In the genomic region with DNA sequence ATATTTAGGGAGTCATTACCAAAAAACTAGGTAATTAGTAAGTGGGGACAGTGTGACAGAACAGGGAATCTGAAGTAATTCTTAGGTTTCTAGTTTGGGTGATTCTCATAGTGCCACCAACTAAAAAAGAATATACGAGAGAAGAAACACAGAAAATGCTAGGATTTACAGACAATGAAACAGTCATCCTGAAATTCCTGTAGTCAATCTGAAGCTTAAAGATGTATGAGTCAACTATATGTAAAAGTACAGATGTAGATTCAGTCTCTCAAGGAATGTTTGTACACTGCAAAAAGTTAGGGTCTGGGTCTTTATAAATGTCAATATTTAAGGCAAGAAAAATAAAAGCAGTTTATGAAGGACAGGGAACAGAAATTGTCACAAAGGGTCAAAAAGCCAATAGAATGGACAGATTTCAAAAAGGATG, we compare ENCODE assay signal across 18 cellular contexts.
DNase-seq lines count a peak whose midpoint lies in the region; ATAC-seq and TF ChIP-seq lines count a peak whose summit lies in the region.
"Had no signal": no experiment of that assay in that cellular context is flagged by ENCODE, and none has a peak within 500 bp of the region (broad histone marks: within the 10 kb centered on the region; RNA-seq: fewer than 3 reads in every experiment).

No MANE protein-coding gene starts in this region.

- H3K9me2 ChIP-seq in GM23338 (ENCODE audit: insufficient read depth), result no peaks in the 10 kb centered on the region

- H3K27me3 Mint-ChIP-seq in GM23338 (ENCODE audit: insufficient read depth, low read depth, poor library complexity) (no peaks in the 10 kb centered on the region), neural crest cell (ENCODE audit: low read depth) (no peaks in the 10 kb centered on the region)

- H3K4me1 Mint-ChIP-seq in GM23338 (peaks cover 5% of the 10 kb centered on the region), neural crest cell (peaks cover 4% of the 10 kb centered on the region)

- H3K27ac Mint-ChIP-seq in GM23338 (no peak overlapping the region), neural crest cell (ENCODE audit: unreplicated experiment) (peak overlapping the region; percentile 32)

- H3K27ac ChIP-seq in GM23338 (ENCODE audit: low read depth) (peak overlapping the region; percentile 30; the same call in 1 of the 2 replicates), breast epithelium (no peak overlapping the region)
- H3K27ac ChIP-seq: BLaER1, cardiac muscle cell, foreskin keratinocyte, pancreas, testis had no signal

- DNase-seq in GM23338 (ENCODE audit: low spot score) (no peak), amniotic epithelial cell (ENCODE audit: low read depth) (peak; percentile 1), neural crest cell (ENCODE audit: low read depth, low spot score) (no peak), breast epithelium (ENCODE audit: low spot score in 2 of 2) (no peak), NCI-H2029 (lab: John Stamatoyannopoulos, UW) (no peak)
- DNase-seq: activated gamma-delta T cell treated with Interleukin-2 at 50 U/mL for 16 hours, foreskin keratinocyte, mesenchymal stem cell, MV-4-11, NCI-H2227 treated with DMSO at 0.1 percent for 48 hours, pancreas, SHP77, testis had no signal

- H4K20me1 ChIP-seq in GM23338 (replicated peaks; ENCODE audit: insufficient read depth), result no peaks in the 10 kb centered on the region
- H4K20me1 ChIP-seq: BLaER1 had no signal

- H3K4me3 ChIP-seq in GM23338, result no peak overlapping the region
- no peak overlapping the region for H3K4me3 ChIP-seq in breast epithelium
- H3K4me3 ChIP-seq: BLaER1, cardiac muscle cell, pancreas, testis had no signal

- H3K4me3 Mint-ChIP-seq in GM23338 (no peak overlapping the region), neural crest cell (no peak overlapping the region)
- H3K4me3 Mint-ChIP-seq: T-helper 2 cell treated with Interferon-gamma antibody and Interleukin-4, amounts not matched to agents 5 μg/mL and 100 μg/mL, for 36 hours had no signal

- no peak for TF ChIP-seq CTCF in GM23338 (conservative IDR thresholded peaks at IDR 0.05; ENCODE audit: low read depth in 2 of 2)
- no peak for TF ChIP-seq CTCF in neural crest cell (conservative IDR thresholded peaks at IDR 0.05)
- TF ChIP-seq CTCF in breast epithelium (IDR thresholded peaks at IDR 0.05), result no peak

- H3K4me1 ChIP-seq in GM23338 (ENCODE audit: insufficient read depth), result peaks cover 18% of the 10 kb centered on the region
- no peaks in the 10 kb centered on the region for H3K4me1 ChIP-seq in breast epithelium
- H3K4me1 ChIP-seq: BLaER1, pancreas, testis had no signal

- no peaks in the 10 kb centered on the region for H3K9me3 ChIP-seq in breast epithelium
- H3K9me3 ChIP-seq: BLaER1, pancreas, testis had no signal

- no peak overlapping the region for H2AFZ ChIP-seq in GM23338

- ATAC-seq in GM18867 (IDR thresholded peaks at IDR 0.05; ENCODE audit: unreplicated experiment) (peak; percentile 11), GM23338 (no peak), GM21447 (IDR thresholded peaks at IDR 0.05; ENCODE audit: unreplicated experiment) (no peak)
- ATAC-seq: foreskin keratinocyte, pancreas had no signal

- H3F3A ChIP-seq in GM23338 (replicated peaks; ENCODE audit: low read depth), result no peaks in the 10 kb centered on the region

- H3K9me3 Mint-ChIP-seq in GM23338 (no peaks in the 10 kb centered on the region), neural crest cell (peaks cover 11% of the 10 kb centered on the region)
- H3K9me3 Mint-ChIP-seq: T-helper 2 cell treated with Interferon-gamma antibody and Interleukin-4, amounts not matched to agents 5 μg/mL and 100 μg/mL, for 36 hours had no signal

- no peak for TF ChIP-seq POLR2A in breast epithelium (IDR thresholded peaks at IDR 0.05)

- intact Hi-C loops in breast epithelium (cut with DNase I; ENCODE audit: low total_unique reads), result no loop called here

- H3K36me3 Mint-ChIP-seq in GM23338 (ENCODE audit: low read depth) (peaks cover 29% of the 10 kb centered on the region), neural crest cell (ENCODE audit: low read depth) (peaks cover 32% of the 10 kb centered on the region)

- H3K36me3 ChIP-seq in GM23338 (ENCODE audit: insufficient read depth), result no peaks in the 10 kb centered on the region; the same call in 1 of the 2 replicates
- no peaks in the 10 kb centered on the region for H3K36me3 ChIP-seq in breast epithelium

- no peaks in the 10 kb centered on the region for H3K27me3 ChIP-seq in GM23338 (ENCODE audit: insufficient read depth)
- H3K27me3 ChIP-seq in breast epithelium, result no peaks in the 10 kb centered on the region
- H3K27me3 ChIP-seq: BLaER1, cardiac muscle cell, foreskin keratinocyte, pancreas, testis had no signal

- H3K79me2 ChIP-seq in GM23338 (replicated peaks; ENCODE audit: insufficient read depth), result no peaks in the 10 kb centered on the region

- H3K4me2 ChIP-seq in GM23338, result no peak overlapping the region
- H3K4me2 ChIP-seq: BLaER1 had no signal

TF ChIP-seq in GM23338, 12 proteins besides CTCF, POLR2A, EP300 and RAD21 (continues in another document):
- no peak for TF ChIP-seq ZNF114 (CRISPR knock-in tag; IDR thresholded peaks at IDR 0.05)
- TF ChIP-seq JUNB (IDR thresholded peaks at IDR 0.05; ENCODE audit: unreplicated experiment), result no peak
- TF ChIP-seq, protein P1, sequence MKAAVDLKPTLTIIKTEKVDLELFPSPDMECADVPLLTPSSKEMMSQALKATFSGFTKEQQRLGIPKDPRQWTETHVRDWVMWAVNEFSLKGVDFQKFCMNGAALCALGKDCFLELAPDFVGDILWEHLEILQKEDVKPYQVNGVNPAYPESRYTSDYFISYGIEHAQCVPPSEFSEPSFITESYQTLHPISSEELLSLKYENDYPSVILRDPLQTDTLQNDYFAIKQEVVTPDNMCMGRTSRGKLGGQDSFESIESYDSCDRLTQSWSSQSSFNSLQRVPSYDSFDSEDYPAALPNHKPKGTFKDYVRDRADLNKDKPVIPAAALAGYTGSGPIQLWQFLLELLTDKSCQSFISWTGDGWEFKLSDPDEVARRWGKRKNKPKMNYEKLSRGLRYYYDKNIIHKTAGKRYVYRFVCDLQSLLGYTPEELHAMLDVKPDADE (IDR thresholded peaks at IDR 0.05), result no peak
- no peak for TF ChIP-seq EZH2 (IDR thresholded peaks at IDR 0.05; ENCODE audit: low read depth, unreplicated experiment)
- no peak for TF ChIP-seq ZNF331 (CRISPR knock-in tag; IDR thresholded peaks at IDR 0.05; ENCODE audit: low read depth)
- TF ChIP-seq EZH2phosphoT487 (IDR thresholded peaks at IDR 0.05; ENCODE audit: unreplicated experiment), result no peak
- no peak for TF ChIP-seq STAT1 (IDR thresholded peaks at IDR 0.05; ENCODE audit: unreplicated experiment)
- no peak for TF ChIP-seq POLR2AphosphoS5 (IDR thresholded peaks at IDR 0.05; ENCODE audit: low read depth)
- TF ChIP-seq, protein P2, sequence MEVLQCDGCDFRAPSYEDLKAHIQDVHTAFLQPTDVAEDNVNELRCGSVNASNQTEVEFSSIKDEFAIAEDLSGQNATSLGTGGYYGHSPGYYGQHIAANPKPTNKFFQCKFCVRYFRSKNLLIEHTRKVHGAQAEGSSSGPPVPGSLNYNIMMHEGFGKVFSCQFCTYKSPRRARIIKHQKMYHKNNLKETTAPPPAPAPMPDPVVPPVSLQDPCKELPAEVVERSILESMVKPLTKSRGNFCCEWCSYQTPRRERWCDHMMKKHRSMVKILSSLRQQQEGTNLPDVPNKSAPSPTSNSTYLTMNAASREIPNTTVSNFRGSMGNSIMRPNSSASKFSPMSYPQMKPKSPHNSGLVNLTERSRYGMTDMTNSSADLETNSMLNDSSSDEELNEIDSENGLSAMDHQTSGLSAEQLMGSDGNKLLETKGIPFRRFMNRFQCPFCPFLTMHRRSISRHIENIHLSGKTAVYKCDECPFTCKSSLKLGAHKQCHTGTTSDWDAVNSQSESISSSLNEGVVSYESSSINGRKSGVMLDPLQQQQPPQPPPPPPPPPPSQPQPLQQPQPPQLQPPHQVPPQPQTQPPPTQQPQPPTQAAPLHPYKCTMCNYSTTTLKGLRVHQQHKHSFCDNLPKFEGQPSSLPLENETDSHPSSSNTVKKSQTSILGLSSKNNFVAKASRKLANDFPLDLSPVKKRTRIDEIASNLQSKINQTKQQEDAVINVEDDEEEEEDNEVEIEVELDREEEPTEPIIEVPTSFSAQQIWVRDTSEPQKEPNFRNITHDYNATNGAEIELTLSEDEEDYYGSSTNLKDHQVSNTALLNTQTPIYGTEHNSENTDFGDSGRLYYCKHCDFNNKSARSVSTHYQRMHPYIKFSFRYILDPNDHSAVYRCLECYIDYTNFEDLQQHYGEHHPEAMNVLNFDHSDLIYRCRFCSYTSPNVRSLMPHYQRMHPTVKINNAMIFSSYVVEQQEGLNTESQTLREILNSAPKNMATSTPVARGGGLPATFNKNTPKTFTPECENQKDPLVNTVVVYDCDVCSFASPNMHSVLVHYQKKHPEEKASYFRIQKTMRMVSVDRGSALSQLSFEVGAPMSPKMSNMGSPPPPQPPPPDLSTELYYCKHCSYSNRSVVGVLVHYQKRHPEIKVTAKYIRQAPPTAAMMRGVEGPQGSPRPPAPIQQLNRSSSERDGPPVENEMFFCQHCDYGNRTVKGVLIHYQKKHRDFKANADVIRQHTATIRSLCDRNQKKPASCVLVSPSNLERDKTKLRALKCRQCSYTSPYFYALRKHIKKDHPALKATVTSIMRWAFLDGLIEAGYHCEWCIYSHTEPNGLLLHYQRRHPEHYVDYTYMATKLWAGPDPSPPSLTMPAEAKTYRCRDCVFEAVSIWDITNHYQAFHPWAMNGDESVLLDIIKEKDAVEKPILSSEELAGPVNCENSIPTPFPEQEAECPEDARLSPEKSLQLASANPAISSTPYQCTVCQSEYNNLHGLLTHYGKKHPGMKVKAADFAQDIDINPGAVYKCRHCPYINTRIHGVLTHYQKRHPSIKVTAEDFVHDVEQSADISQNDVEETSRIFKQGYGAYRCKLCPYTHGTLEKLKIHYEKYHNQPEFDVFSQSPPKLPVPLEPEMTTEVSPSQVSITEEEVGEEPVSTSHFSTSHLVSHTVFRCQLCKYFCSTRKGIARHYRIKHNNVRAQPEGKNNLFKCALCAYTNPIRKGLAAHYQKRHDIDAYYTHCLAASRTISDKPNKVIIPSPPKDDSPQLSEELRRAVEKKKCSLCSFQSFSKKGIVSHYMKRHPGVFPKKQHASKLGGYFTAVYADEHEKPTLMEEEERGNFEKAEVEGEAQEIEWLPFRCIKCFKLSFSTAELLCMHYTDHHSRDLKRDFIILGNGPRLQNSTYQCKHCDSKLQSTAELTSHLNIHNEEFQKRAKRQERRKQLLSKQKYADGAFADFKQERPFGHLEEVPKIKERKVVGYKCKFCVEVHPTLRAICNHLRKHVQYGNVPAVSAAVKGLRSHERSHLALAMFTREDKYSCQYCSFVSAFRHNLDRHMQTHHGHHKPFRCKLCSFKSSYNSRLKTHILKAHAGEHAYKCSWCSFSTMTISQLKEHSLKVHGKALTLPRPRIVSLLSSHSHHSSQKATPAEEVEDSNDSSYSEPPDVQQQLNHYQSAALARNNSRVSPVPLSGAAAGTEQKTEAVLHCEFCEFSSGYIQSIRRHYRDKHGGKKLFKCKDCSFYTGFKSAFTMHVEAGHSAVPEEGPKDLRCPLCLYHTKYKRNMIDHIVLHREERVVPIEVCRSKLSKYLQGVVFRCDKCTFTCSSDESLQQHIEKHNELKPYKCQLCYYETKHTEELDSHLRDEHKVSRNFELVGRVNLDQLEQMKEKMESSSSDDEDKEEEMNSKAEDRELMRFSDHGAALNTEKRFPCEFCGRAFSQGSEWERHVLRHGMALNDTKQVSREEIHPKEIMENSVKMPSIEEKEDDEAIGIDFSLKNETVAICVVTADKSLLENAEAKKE (CRISPR knock-in tag; IDR thresholded peaks at IDR 0.05), result no peak
